In genomic region chr16:720507-720989, GRCh38 we compare ENCODE assay signal across 8 cellular contexts. TPM values are rescaled to one million over a fixed set of nuclear protein-coding genes. Genes with fewer than 3 reads are reported as not detected.
DNase-seq lines count a peak whose midpoint lies in the region; ATAC-seq and TF ChIP-seq lines count a peak whose summit lies in the region.

No MANE protein-coding gene starts in this region.

- peaks cover 18 to 50% (median 19%) of the 10 kb centered on the region in 3 donors for H3K4me1 Mint-ChIP-seq in CD8-positive, alpha-beta memory T cell
- H3K4me1 Mint-ChIP-seq in type B pancreatic cell (ENCODE audit: unreplicated experiment) = peaks cover 11% of the 10 kb centered on the region

- H3K4me3 Mint-ChIP-seq in CD8-positive, alpha-beta memory T cell = peak overlapping the region; percentile 83 to 97 (median 89)
- peak overlapping the region; percentile 84 for H3K4me3 Mint-ChIP-seq in type B pancreatic cell

- CTCF ChIA-PET in CD8-positive, alpha-beta memory T cell (lab: Charles Lee) = interaction anchor here (0.8 to 22.8 kb wide), 8 partner anchors 6 to 141 kb away, joined by 3 to 332 read pairs (median 8); partner anchors contain the start of genes CIAO3, HAGHL and METRN

- H3K9me3 Mint-ChIP-seq in CD8-positive, alpha-beta memory T cell = no peaks in the 10 kb centered on the region
- H3K9me3 Mint-ChIP-seq in type B pancreatic cell = no peaks in the 10 kb centered on the region

- no peaks in the 10 kb centered on the region for H3K27me3 ChIP-seq in CD8-positive, alpha-beta memory T cell (ENCODE audit: insufficient read depth, low read length, poor library complexity, severe bottlenecking)
- H3K27me3 ChIP-seq in HUES48 (ENCODE audit: control insufficient read depth, insufficient read depth, low read length) (peaks cover 18% of the 10 kb centered on the region; the same call in 1 of the 2 replicates), mucosa of stomach (ENCODE audit: control insufficient read depth, insufficient read depth, low read length) (peaks cover 22% of the 10 kb centered on the region)

- no peak for TF ChIP-seq CTCF in VCaP (conservative IDR thresholded peaks at IDR 0.05)
- no peak for TF ChIP-seq CTCF in type B pancreatic cell (conservative IDR thresholded peaks at IDR 0.05)

- H3K4me3 ChIP-seq in CD8-positive, alpha-beta memory T cell (ENCODE audit: low read length) = peak overlapping the region; percentile 67
- H3K4me3 ChIP-seq in HUES48 (ENCODE audit: low read depth, low read length) (peak overlapping the region; percentile 96), mucosa of stomach (ENCODE audit: low read length) (peak overlapping the region; percentile 56)

- H3K36me3 Mint-ChIP-seq in CD8-positive, alpha-beta memory T cell = no peaks in the 10 kb centered on the region
- H3K36me3 Mint-ChIP-seq in type B pancreatic cell = no peaks in the 10 kb centered on the region

- H3K9ac ChIP-seq in HUES48 (ENCODE audit: low read depth, low read length) (peak overlapping the region; percentile 94), mucosa of stomach (ENCODE audit: low read length) (peak overlapping the region; percentile 76)

- peak; percentile 6 for ATAC-seq in GM19025 (IDR thresholded peaks at IDR 0.05; ENCODE audit: low read depth, unreplicated experiment)

- no peaks in the 10 kb centered on the region for H3K36me3 ChIP-seq in CD8-positive, alpha-beta memory T cell (ENCODE audit: insufficient read depth, low read length)
- no peaks in the 10 kb centered on the region for H3K36me3 ChIP-seq in HUES48 (ENCODE audit: control insufficient read depth, insufficient read depth, low read length)
- no peaks in the 10 kb centered on the region for H3K36me3 ChIP-seq in mucosa of stomach (ENCODE audit: control insufficient read depth, insufficient read depth, low read length)

- peak overlapping the region; percentile 74 to 98 (median 94) for H3K27ac Mint-ChIP-seq in CD8-positive, alpha-beta memory T cell
- H3K27ac Mint-ChIP-seq in type B pancreatic cell = no peak overlapping the region

- peak overlapping the region; percentile 82 for H3K27ac ChIP-seq in CD8-positive, alpha-beta memory T cell (ENCODE audit: low read depth, low read length)
- H3K27ac ChIP-seq in HUES48 (ENCODE audit: low read depth, low read length) = peak overlapping the region; percentile 93
- H3K27ac ChIP-seq in VCaP = peak overlapping the region; percentile 93
- peak overlapping the region; percentile 78 for H3K27ac ChIP-seq in epithelial cell of prostate

- H3K4me1 ChIP-seq in CD8-positive, alpha-beta memory T cell (ENCODE audit: insufficient read depth, low read length) = peaks cover 31% of the 10 kb centered on the region
- H3K4me1 ChIP-seq in HUES48 (ENCODE audit: control insufficient read depth, insufficient read depth, low read length) = peaks cover 23% of the 10 kb centered on the region
- peaks cover 40% of the 10 kb centered on the region for H3K4me1 ChIP-seq in mucosa of stomach (ENCODE audit: control insufficient read depth, insufficient read depth, low read length)

- no peaks in the 10 kb centered on the region for H3K27me3 Mint-ChIP-seq in CD8-positive, alpha-beta memory T cell
- peaks cover 2% of the 10 kb centered on the region for H3K27me3 Mint-ChIP-seq in type B pancreatic cell

- POLR2A ChIA-PET in CD8-positive, alpha-beta memory T cell (lab: Charles Lee) = interaction anchor here (0.8 to 3.2 kb wide), 8 partner anchors 8 to 68 kb away, joined by 3 to 21 read pairs (median 10); partner anchors contain the start of genes CHTF18, CIAO3, RPUSD1 and WDR24

- peak in 1 of 5 donors; percentile 33 for DNase-seq in CD8-positive, alpha-beta memory T cell
- DNase-seq in epithelial cell of prostate (ENCODE audit: low read depth, low spot score) (no peak), type B pancreatic cell (ENCODE audit: extremely low spot score, unreplicated experiment) (no peak), cortex of kidney (lab: John Stamatoyannopoulos, UW) (no peak)

- H3K9me3 ChIP-seq in CD8-positive, alpha-beta memory T cell (ENCODE audit: low read length) = no peaks in the 10 kb centered on the region
- H3K9me3 ChIP-seq in HUES48 (ENCODE audit: control insufficient read depth, insufficient read depth, low read length) (no peaks in the 10 kb centered on the region), mucosa of stomach (ENCODE audit: control insufficient read depth, low read length) (no peaks in the 10 kb centered on the region)

RNA-seq across cellular contexts. Expression of gene ANTKMT, which starts 0.4 kb away (rescaled TPM):
- total RNA-seq in CD8-positive, alpha-beta memory T cell = 10 to 100 TPM; 64.2 to 72.0 TPM
- 127 TPM for polyA plus RNA-seq in CD8-positive, alpha-beta memory T cell
- total RNA-seq in type B pancreatic cell (ENCODE audit: low replicate concordance) = 33.5 and 34.8 TPM in 2 replicates

RNA-seq across cellular contexts. Expression of gene METRN, which starts 5.6 kb away (rescaled TPM):
- 10 to 100 TPM; 34.8 to 38.2 TPM for total RNA-seq in CD8-positive, alpha-beta memory T cell
- 50.3 TPM for polyA plus RNA-seq in CD8-positive, alpha-beta memory T cell
- total RNA-seq in type B pancreatic cell (ENCODE audit: low replicate concordance) = 37.0 and 97.1 TPM in 2 replicates

RNA-seq across cellular contexts. Expression of gene CCDC78, which starts 5.7 kb away (rescaled TPM):
- 1 to 10 TPM; 9.8 to 9.9 TPM for total RNA-seq in CD8-positive, alpha-beta memory T cell
- 0.53 TPM for polyA plus RNA-seq in CD8-positive, alpha-beta memory T cell
- 1.2 and 3.9 TPM in 2 replicates for total RNA-seq in type B pancreatic cell (ENCODE audit: low replicate concordance)

RNA-seq across cellular contexts. Expression of gene HAGHL, which starts 6.4 kb away (rescaled TPM):
- total RNA-seq in CD8-positive, alpha-beta memory T cell = 10 to 100 TPM; 31.5 to 35.6 TPM
- polyA plus RNA-seq in CD8-positive, alpha-beta memory T cell = 10.7 TPM
- total RNA-seq in type B pancreatic cell (ENCODE audit: low replicate concordance) = 5.6 and 8.5 TPM in 2 replicates

RNA-seq across cellular contexts. Expression of gene FBXL16, which starts 14.9 kb away (rescaled TPM):
- 10 to 100 TPM in 1 of 2 experiments, 1 to 10 TPM in 1; 7.6 to 11.1 TPM for total RNA-seq in CD8-positive, alpha-beta memory T cell
- 16.9 TPM for polyA plus RNA-seq in CD8-positive, alpha-beta memory T cell
- 3.9 and 4.3 TPM in 2 replicates for total RNA-seq in type B pancreatic cell (ENCODE audit: low replicate concordance)
